Comparison of ENCODE assay signal across 7 cellular contexts in genomic region chr6:158853072-158853871, GRCh38. TPM values are rescaled to one million over a fixed set of nuclear protein-coding genes. Genes with fewer than 3 reads are reported as not detected.
DNase-seq lines count a peak whose midpoint lies in the region; ATAC-seq and TF ChIP-seq lines count a peak whose summit lies in the region.

No MANE protein-coding gene starts in this region.

- TF ChIP-seq CTCF in type B pancreatic cell (conservative IDR thresholded peaks at IDR 0.05): no peak

- H3K27ac Mint-ChIP-seq in natural killer cell treated with Interleukin-12 subunit alpha and Interleukin-12 subunit beta and Interleukin-15 and Interleukin-18, amount 100 ng/mL, for 72 hours: no peak overlapping the region
- no peak overlapping the region for H3K27ac Mint-ChIP-seq in type B pancreatic cell

- WGBS in esophagus, 2 donors: 33 to 36% methylated on average over 13 of the region's 13 CpGs

- no peak overlapping the region for H3K4me3 Mint-ChIP-seq in natural killer cell treated with Interleukin-12 subunit alpha and Interleukin-12 subunit beta and Interleukin-15 and Interleukin-18, amount 100 ng/mL, for 72 hours
- no peak overlapping the region for H3K4me3 Mint-ChIP-seq in type B pancreatic cell

- no peaks in the 10 kb centered on the region for H3K9me3 Mint-ChIP-seq in natural killer cell treated with Interleukin-12 subunit alpha and Interleukin-12 subunit beta and Interleukin-15 and Interleukin-18, amount 100 ng/mL, for 72 hours
- no peaks in the 10 kb centered on the region for H3K9me3 Mint-ChIP-seq in type B pancreatic cell

- H3K4me1 ChIP-seq in esophagus (ENCODE audit: control insufficient read depth in 2 of 2, insufficient read depth in 2 of 2, low read length in 1 of 2): peaks cover 0 to 14% of the 10 kb centered on the region in 2 donors

- no peaks in the 10 kb centered on the region for H3K36me3 Mint-ChIP-seq in natural killer cell treated with Interleukin-12 subunit alpha and Interleukin-12 subunit beta and Interleukin-15 and Interleukin-18, amount 100 ng/mL, for 72 hours
- no peaks in the 10 kb centered on the region for H3K36me3 Mint-ChIP-seq in type B pancreatic cell

- H3K27me3 Mint-ChIP-seq in natural killer cell treated with Interleukin-12 subunit alpha and Interleukin-12 subunit beta and Interleukin-15 and Interleukin-18, amount 100 ng/mL, for 72 hours: no peaks in the 10 kb centered on the region
- H3K27me3 Mint-ChIP-seq in type B pancreatic cell: no peaks in the 10 kb centered on the region

- no peaks in the 10 kb centered on the region for H3K27me3 ChIP-seq in esophagus (ENCODE audit: control insufficient read depth in 1 of 2, insufficient read depth in 2 of 2, low read length in 2 of 2)

- peak; percentile 73 for ATAC-seq in GM18861 (IDR thresholded peaks at IDR 0.05; ENCODE audit: unreplicated experiment)
- ATAC-seq in HG02884 (IDR thresholded peaks at IDR 0.05; ENCODE audit: unreplicated experiment): peak; percentile 91
- ATAC-seq in natural killer cell treated with Interleukin-12 subunit alpha and Interleukin-12 subunit beta and Interleukin-15 and Interleukin-18, amount 100 ng/mL, for 72 hours: peak; percentile 86 to 88

- peak overlapping the region in 1 of 2 donors; percentile 7 for H3K4me3 ChIP-seq in esophagus (ENCODE audit: low read depth in 1 of 2, low read length in 2 of 2)

- peaks cover 23 to 25% of the 10 kb centered on the region in 2 donors for H3K4me1 Mint-ChIP-seq in natural killer cell treated with Interleukin-12 subunit alpha and Interleukin-12 subunit beta and Interleukin-15 and Interleukin-18, amount 100 ng/mL, for 72 hours (ENCODE audit: low read depth in 2 of 2)
- H3K4me1 Mint-ChIP-seq in type B pancreatic cell (ENCODE audit: unreplicated experiment): peaks cover 17% of the 10 kb centered on the region

- H3K36me3 ChIP-seq in esophagus (ENCODE audit: control insufficient read depth in 2 of 2, insufficient read depth in 2 of 2, low read length in 1 of 2): no peaks in the 10 kb centered on the region

- no peaks in the 10 kb centered on the region for H3K9me3 ChIP-seq in esophagus (ENCODE audit: control insufficient read depth in 2 of 2, insufficient read depth in 1 of 2, low read depth in 1 of 2, low read length in 1 of 2)

- DNase-seq in NCI-H510A (lab: John Stamatoyannopoulos, UW): peak; percentile 41
- peak; percentile 63 to 79 for DNase-seq in activated CD8-positive, alpha-beta memory T cell treated with anti-CD3 and anti-CD28 coated beads for 4 hours (ENCODE audit: low read depth in 2 of 2)
- DNase-seq in natural killer cell treated with Interleukin-12 subunit alpha and Interleukin-12 subunit beta and Interleukin-15 and Interleukin-18, amount 100 ng/mL, for 72 hours (ENCODE audit: low spot score): peak; percentile 81
- DNase-seq in type B pancreatic cell (ENCODE audit: extremely low spot score, unreplicated experiment): peak; percentile 79

- peak overlapping the region; percentile 85 to 96 for H3K27ac ChIP-seq in esophagus (ENCODE audit: low read depth in 2 of 2, low read length in 1 of 2)

RNA-seq across cellular contexts. Expression of gene EZR, which starts 34.1 kb away (rescaled TPM):
- polyA plus RNA-seq in esophagus: 100 to 1,000 TPM; 211 to 257 TPM
- total RNA-seq in natural killer cell treated with Interleukin-12 subunit alpha and Interleukin-12 subunit beta and Interleukin-15 and Interleukin-18, amount 100 ng/mL, for 72 hours: 100 to 1,000 TPM in 1 of 2 donors, 10 to 100 TPM in 1; 71.0 to 135 TPM
- total RNA-seq in type B pancreatic cell (ENCODE audit: low replicate concordance): 166 and 349 TPM in 2 replicates
